Comparison of ENCODE assay signal across 25 cellular contexts in the genomic region with DNA sequence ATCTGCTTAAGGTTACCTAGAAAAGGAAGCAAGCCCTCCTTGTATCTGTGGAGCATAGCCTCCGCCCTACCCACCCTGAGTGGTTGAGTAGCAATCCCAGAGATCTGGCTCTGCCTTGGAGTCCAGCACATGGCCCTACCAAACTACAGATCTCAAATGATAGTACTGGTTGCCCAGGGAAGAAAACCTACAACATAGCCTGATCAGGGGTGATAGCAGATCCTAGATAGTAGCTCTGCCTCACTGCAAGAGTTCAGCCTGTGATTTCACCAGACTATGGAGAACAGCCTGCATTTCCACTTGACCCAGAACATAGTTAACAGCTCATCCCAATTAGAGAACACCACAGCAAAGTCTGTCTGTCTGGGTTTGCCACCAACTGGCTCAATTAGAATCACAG.
A peak's percentile ranks its signal among the peaks of the same experiment; 100 is the strongest.
DNase-seq lines count a peak whose midpoint lies in the region; ATAC-seq, FAIRE-seq and TF ChIP-seq lines count a peak whose summit lies in the region.
"Had no signal": no experiment of that assay in that cellular context is flagged by ENCODE, and none has a peak within 500 bp of the region (broad histone marks: within the 10 kb centered on the region; RNA-seq: fewer than 3 reads in every experiment).

No MANE protein-coding gene starts in this region.

- no peak overlapping the region for H3K9ac ChIP-seq in keratinocyte (ENCODE audit: control insufficient read depth, extremely low read depth, insufficient read depth, low read length)
- no peak overlapping the region for H3K9ac ChIP-seq in trophoblast cell (ENCODE audit: low read length)
- H3K9ac ChIP-seq: BLaER1 treated with 17β-estradiol and CSF1 and Interleukin-3, amounts not matched to agents 10 nM and 100 nM had no signal

- no peak overlapping the region for H3K4ac ChIP-seq in trophoblast cell (ENCODE audit: low read depth, low read length)

- H3K9me1 ChIP-seq in keratinocyte (ENCODE audit: control insufficient read depth, extremely low read depth, insufficient read depth, low read length) = no peaks in the 10 kb centered on the region

- no peak overlapping the region for H3K23ac ChIP-seq in trophoblast cell (ENCODE audit: low read length)

- no peak overlapping the region for H3K18ac ChIP-seq in trophoblast cell (ENCODE audit: low read length)

- no peak overlapping the region for H4K91ac ChIP-seq in trophoblast cell (ENCODE audit: low read depth, low read length)

- no peak overlapping the region for H2BK5ac ChIP-seq in trophoblast cell (ENCODE audit: low read depth, low read length, poor library complexity)

- H3K36me3 ChIP-seq in keratinocyte (ENCODE audit: control insufficient read depth in 2 of 2, extremely low read depth in 1 of 2, insufficient read depth in 2 of 2, low read length in 2 of 2) (no peaks in the 10 kb centered on the region), trophoblast cell (ENCODE audit: control insufficient read depth in 1 of 2, insufficient read depth in 2 of 2, low read length in 2 of 2) (no peaks in the 10 kb centered on the region), H7 (replicated peaks; ENCODE audit: control insufficient read depth, insufficient read depth, low read length) (no peaks in the 10 kb centered on the region)
- H3K36me3 ChIP-seq: BLaER1 treated with 17β-estradiol and CSF1 and Interleukin-3, amounts not matched to agents 10 nM and 100 nM had no signal

- H3K4me2 ChIP-seq in keratinocyte (ENCODE audit: control insufficient read depth, extremely low read depth, insufficient read depth, low read depth, low read length) (no peak overlapping the region), trophoblast cell (ENCODE audit: low read length) (no peak overlapping the region)
- H3K4me2 ChIP-seq: A549; BLaER1 treated with 17β-estradiol and CSF1 and Interleukin-3, amounts not matched to agents 10 nM and 100 nM had no signal

- no peak overlapping the region for H2BK120ac ChIP-seq in trophoblast cell (ENCODE audit: insufficient read depth, low read length, poor library complexity)

- dilution Hi-C loops in keratinocyte (cut with MboI; ENCODE audit: extremely low pct_ligation_motif_present, low sequenced_read_pairs) = no loop called here

- H4K8ac ChIP-seq in trophoblast cell (ENCODE audit: low read depth, low read length) = no peak overlapping the region

- no peak overlapping the region for H2BK12ac ChIP-seq in trophoblast cell (ENCODE audit: low read length)

- no peaks in the 10 kb centered on the region for H4K20me1 ChIP-seq in keratinocyte (ENCODE audit: control insufficient read depth, extremely low read depth, insufficient read depth, low read length)
- H4K20me1 ChIP-seq: BLaER1 treated with 17β-estradiol and CSF1 and Interleukin-3, amounts not matched to agents 10 nM and 100 nM had no signal

- no peak overlapping the region for H3K4me3 ChIP-seq in keratinocyte (ENCODE audit: control insufficient read depth in 2 of 3, extremely low read depth in 1 of 3, insufficient read depth in 2 of 3, low read depth in 1 of 3, low read length in 3 of 3)
- H3K4me3 ChIP-seq in trophoblast cell (ENCODE audit: low read depth, low read length) = no peak overlapping the region
- no peak overlapping the region for H3K4me3 ChIP-seq in H7 (ENCODE audit: insufficient read depth, low read depth, low read length)
- H3K4me3 ChIP-seq: A549; BLaER1 treated with 17β-estradiol and CSF1 and Interleukin-3, amounts not matched to agents 10 nM and 100 nM; GM12878 had no signal

- peak overlapping the region; percentile 26 for H2AFZ ChIP-seq in keratinocyte (ENCODE audit: control insufficient read depth, low read length)
- no peak overlapping the region for H2AFZ ChIP-seq in trophoblast cell (ENCODE audit: insufficient read depth, low read length, poor library complexity)

- no CpG with 5 or more reads among the region's 1 CpG for whole genome bisulfite sequencing in trophoblast cell (ENCODE audit: extremely low coverage, insufficient coverage, insufficient read length)

- no peak for ATAC-seq in GM21717 (IDR thresholded peaks at IDR 0.05; ENCODE audit: unreplicated experiment)
- ATAC-seq: A549; CD8-positive, alpha-beta T cell; GM12878 had no signal

- H3K4me1 ChIP-seq in keratinocyte (ENCODE audit: control insufficient read depth, extremely low read depth, insufficient read depth, low read length) (peaks cover 14% of the 10 kb centered on the region), trophoblast cell (ENCODE audit: control insufficient read depth in 1 of 2, insufficient read depth in 2 of 2, low read length in 2 of 2) (peaks cover 2 to 3% of the 10 kb centered on the region in 2 experiments)
- H3K4me1 ChIP-seq: A549; BLaER1 treated with 17β-estradiol and CSF1 and Interleukin-3, amounts not matched to agents 10 nM and 100 nM had no signal

- H3K79me2 ChIP-seq in keratinocyte (ENCODE audit: control insufficient read depth, insufficient read depth, low read length) (no peaks in the 10 kb centered on the region), trophoblast cell (ENCODE audit: control insufficient read depth, insufficient read depth, low read length, poor library complexity) (no peaks in the 10 kb centered on the region)

- DNase-seq in CMK (ENCODE audit: low read depth) (peak; percentile 15), SK-N-DZ (ENCODE audit: low spot score) (peak; percentile 24), keratinocyte (ENCODE audit: low read depth, low spot score) (no peak), trophoblast cell (peak; percentile 5 to 58), H7 (no peak), NCI-H1092 (lab: John Stamatoyannopoulos, UW) (no peak)
- DNase-seq: AML-193; CD4-positive, alpha-beta T cell; CD8-positive, alpha-beta T cell; COR-L47; DMS 273 treated with DMSO at 0.1 percent for 48 hours; DMS153; DMS53; DMS79; DND-41; EL; GDM1 had no signal

- no peak for FAIRE-seq in keratinocyte (lab: Jason Lieb, UNC)
- FAIRE-seq: A549, GM12878, GM12892, GM18507 had no signal

- no peak overlapping the region for H2AK5ac ChIP-seq in trophoblast cell (ENCODE audit: low read length)

- H3K27me3 ChIP-seq in keratinocyte (ENCODE audit: control insufficient read depth, extremely low read depth, insufficient read depth, low read length) (no peaks in the 10 kb centered on the region), trophoblast cell (ENCODE audit: insufficient read depth, low read length) (no peaks in the 10 kb centered on the region), H7 (ENCODE audit: control insufficient read depth, insufficient read depth, low read length) (no peaks in the 10 kb centered on the region)
- H3K27me3 ChIP-seq: BLaER1 treated with 17β-estradiol and CSF1 and Interleukin-3, amounts not matched to agents 10 nM and 100 nM had no signal

- H3K27ac ChIP-seq in keratinocyte (ENCODE audit: control insufficient read depth, insufficient read depth, low read length) = no peak overlapping the region
- no peak overlapping the region for H3K27ac ChIP-seq in trophoblast cell (ENCODE audit: low read depth, low read length)
- H3K27ac ChIP-seq: 22Rv1; A549; BLaER1 treated with 17β-estradiol and CSF1 and Interleukin-3, amounts not matched to agents 10 nM and 100 nM; C4-2B had no signal

- TF ChIP-seq CTCF in keratinocyte (optimal IDR thresholded peaks at IDR 0.05 in 1 of 3, IDR thresholded peaks at IDR 0.05 in 1 of 3, conservative IDR thresholded peaks at IDR 0.05 in 1 of 3; ENCODE audit: extremely low read depth in 1 of 3, insufficient read depth in 2 of 3, low read length in 3 of 3) = no peak

- peaks cover 2% of the 10 kb centered on the region for H3K79me1 ChIP-seq in trophoblast cell (ENCODE audit: low read length)

- no peak overlapping the region for H3K14ac ChIP-seq in trophoblast cell (ENCODE audit: low read length)

- H4K12ac ChIP-seq in trophoblast cell (ENCODE audit: low read depth, low read length) = no peak overlapping the region

- H3K9me3 ChIP-seq in keratinocyte (ENCODE audit: control insufficient read depth, low read depth, low read length) (no peaks in the 10 kb centered on the region), trophoblast cell (ENCODE audit: insufficient read depth, low read depth, low read length) (no peaks in the 10 kb centered on the region)
- H3K9me3 ChIP-seq: A549 had no signal

Comparison
In these comparisons a context has a peak if more than half of its experiments do, and no peak if none do; other contexts are left out.
1. DNase-seq: peak in CMK (single experiment), SK-N-DZ (single experiment) and trophoblast cell (2 of 2); none in keratinocyte (single experiment), H7 (single experiment) and NCI-H1092 (single experiment).